In genomic region chr9:111411266-111411665, GRCh38 we compare ENCODE assay signal across 23 cellular contexts.
"Had no signal": no experiment of that assay in that cellular context is flagged by ENCODE, and none has a peak within 500 bp of the region (broad histone marks: within the 10 kb centered on the region; RNA-seq: fewer than 3 reads in every experiment).

No MANE protein-coding gene starts in this region.

- H3K9me3 ChIP-seq: esophagus muscularis mucosa, gastrocnemius medialis, heart right ventricle, neutrophil, right atrium auricular region, sigmoid colon, thyroid gland had no signal

- FAIRE-seq: endometrium, urothelium cell line had no signal

- H3K27me3 ChIP-seq: esophagus muscularis mucosa, gastrocnemius medialis, heart right ventricle, neutrophil, right atrium auricular region, sigmoid colon, thyroid gland had no signal

- H3K27ac ChIP-seq: epithelial cell of prostate, esophagus muscularis mucosa, gastrocnemius medialis, heart right ventricle, neutrophil, right atrium auricular region, sigmoid colon, skin epidermis, thyroid gland had no signal

- H3K4me3 Mint-ChIP-seq: naive thymus-derived CD8-positive, alpha-beta T cell; stimulated activated naive B cell treated with anti-CD40 and anti-IgM and Interleukin-4, amounts not matched to agents 10 μg/mL and 1 μg/mL and 100 μg/mL, for 72 hours; stimulated activated naive CD8-positive, alpha-beta T cell treated with anti-CD3 and anti-CD28 coated beads, Interleukin-15, amount 100 ng/mL, for 72 hours; type B pancreatic cell had no signal

- H3K4me1 Mint-ChIP-seq: naive thymus-derived CD8-positive, alpha-beta T cell; stimulated activated naive B cell treated with anti-CD40 and anti-IgM and Interleukin-4, amounts not matched to agents 10 μg/mL and 1 μg/mL and 100 μg/mL, for 72 hours; stimulated activated naive CD8-positive, alpha-beta T cell treated with anti-CD3 and anti-CD28 coated beads, Interleukin-15, amount 100 ng/mL, for 72 hours had no signal

- H3K27ac Mint-ChIP-seq: stimulated activated naive B cell treated with anti-CD40 and anti-IgM and Interleukin-4, amounts not matched to agents 10 μg/mL and 1 μg/mL and 100 μg/mL, for 72 hours; type B pancreatic cell had no signal

- H3K4me3 ChIP-seq: esophagus muscularis mucosa, gastrocnemius medialis, heart right ventricle, right atrium auricular region, sigmoid colon, skin epidermis, thyroid gland had no signal

- DNase-seq: cortex of kidney; effector memory CD4-positive, alpha-beta T cell; gastrocnemius medialis; heart right ventricle; kidney; left colon; left ventricle myocardium superior; naive thymus-derived CD8-positive, alpha-beta T cell; posterior cingulate gyrus; sigmoid colon; stimulated activated CD4-positive, alpha-beta T cell treated with anti-CD3 and anti-CD28 coated beads, Interleukin-2, amount 100 ng/mL, for 24 hours; stimulated activated CD4-positive, alpha-beta T cell treated with anti-CD3 and anti-CD28 coated beads, Interleukin-4, amount 100 ng/mL, for 4 hours; stimulated activated naive B cell treated with anti-CD40 and anti-IgM and Interleukin-4, amounts not matched to agents 10 μg/mL and 1 μg/mL and 100 μg/mL, for 72 hours; stimulated activated naive CD8-positive, alpha-beta T cell treated with anti-CD3 and anti-CD28 coated beads, Interleukin-15, amount 100 ng/mL, for 72 hours; thyroid gland had no signal

- H3K27me3 Mint-ChIP-seq: naive thymus-derived CD8-positive, alpha-beta T cell; stimulated activated naive B cell treated with anti-CD40 and anti-IgM and Interleukin-4, amounts not matched to agents 10 μg/mL and 1 μg/mL and 100 μg/mL, for 72 hours; stimulated activated naive CD8-positive, alpha-beta T cell treated with anti-CD3 and anti-CD28 coated beads, Interleukin-15, amount 100 ng/mL, for 72 hours; type B pancreatic cell had no signal

- H3K4me1 ChIP-seq: esophagus muscularis mucosa, gastrocnemius medialis, right atrium auricular region, sigmoid colon, thyroid gland had no signal

- ATAC-seq: gastrocnemius medialis; heart right ventricle; left colon; left ventricle myocardium superior; naive thymus-derived CD8-positive, alpha-beta T cell; stimulated activated naive B cell treated with anti-CD40 and anti-IgM and Interleukin-4, amounts not matched to agents 10 μg/mL and 1 μg/mL and 100 μg/mL, for 72 hours; stimulated activated naive CD8-positive, alpha-beta T cell treated with anti-CD3 and anti-CD28 coated beads, Interleukin-15, amount 100 ng/mL, for 72 hours had no signal
